ENCODE assay signal across 8 cellular contexts in genomic region chr3:129424185-129424841, GRCh38. TPM values are rescaled to one million over a fixed set of nuclear protein-coding genes. Genes with fewer than 3 reads are reported as not detected.
DNase-seq lines count a peak whose midpoint lies in the region; ATAC-seq, FAIRE-seq and TF ChIP-seq lines count a peak whose summit lies in the region.

No MANE protein-coding gene starts in this region.

- H3K9me3 ChIP-seq in OCI-LY1 (ENCODE audit: low read length) = no peaks in the 10 kb centered on the region
- H3K9me3 ChIP-seq in mesenchymal stem cell (ENCODE audit: control insufficient read depth, low read length) = no peaks in the 10 kb centered on the region
- H3K9me3 ChIP-seq in kidney (ENCODE audit: control insufficient read depth in 1 of 2, low read length in 2 of 2) = no peaks in the 10 kb centered on the region

- H3K4me3 Mint-ChIP-seq in chondrocyte (ENCODE audit: unreplicated experiment) = no peak overlapping the region

- H3K23ac ChIP-seq in mesenchymal stem cell (ENCODE audit: low read length in 2 of 2) = no peak overlapping the region

- H2BK5ac ChIP-seq in mesenchymal stem cell (ENCODE audit: low read depth, low read length, poor library complexity, severe bottlenecking) = no peak overlapping the region

- no peaks in the 10 kb centered on the region for H3K79me1 ChIP-seq in mesenchymal stem cell (replicated peaks; ENCODE audit: low read length, poor library complexity, severe bottlenecking)

- H3K4me3 ChIP-seq in OCI-LY1 (ENCODE audit: low read depth, low read length, poor library complexity, severe bottlenecking) = no peak overlapping the region
- no peak overlapping the region for H3K4me3 ChIP-seq in mesenchymal stem cell (ENCODE audit: insufficient read depth in 1 of 2, low read depth in 1 of 2, low read length in 2 of 2)
- no peak overlapping the region for H3K4me3 ChIP-seq in kidney (ENCODE audit: low read length in 2 of 2)

- no peaks in the 10 kb centered on the region for H3K79me2 ChIP-seq in OCI-LY1 (ENCODE audit: insufficient read depth, low read length)

- H3K27ac ChIP-seq in OCI-LY1 (ENCODE audit: low read depth, low read length, poor library complexity, severe bottlenecking) (no peak overlapping the region), mesenchymal stem cell (ENCODE audit: low read length, poor library complexity, severe bottlenecking) (no peak overlapping the region), kidney (ENCODE audit: low read depth in 2 of 2, low read length in 2 of 2) (no peak overlapping the region)

- no peak overlapping the region for H3K14ac ChIP-seq in mesenchymal stem cell (ENCODE audit: low read length in 2 of 2)

- H3K27me3 Mint-ChIP-seq in chondrocyte (ENCODE audit: low read depth) = no peaks in the 10 kb centered on the region

- no peak for FAIRE-seq in kidney (lab: Jason Lieb, UNC)

- H3K4me2 ChIP-seq in OCI-LY1 (ENCODE audit: low read length) = no peak overlapping the region
- H3K4me2 ChIP-seq in mesenchymal stem cell (ENCODE audit: low read length, poor library complexity, severe bottlenecking) = no peak overlapping the region

- H4K91ac ChIP-seq in mesenchymal stem cell (ENCODE audit: low read length) = no peak overlapping the region

- no peaks in the 10 kb centered on the region for H3K36me3 Mint-ChIP-seq in chondrocyte (ENCODE audit: low read depth)

- H2BK15ac ChIP-seq in mesenchymal stem cell (ENCODE audit: low read depth, poor library complexity, severe bottlenecking) = no peak overlapping the region

- no peak overlapping the region for H3K27ac Mint-ChIP-seq in chondrocyte (ENCODE audit: unreplicated experiment)

- peak overlapping the region in 1 of 2 experiments; percentile 49 for H2BK12ac ChIP-seq in mesenchymal stem cell (ENCODE audit: low read length in 2 of 2)

- peaks cover 16% of the 10 kb centered on the region for H3K4me1 Mint-ChIP-seq in chondrocyte (ENCODE audit: low read depth)

- no peaks in the 10 kb centered on the region for H4K20me1 ChIP-seq in OCI-LY1 (ENCODE audit: insufficient read depth, low read length)

- TF ChIP-seq CTCF in OCI-LY1 (IDR thresholded peaks at IDR 0.05; ENCODE audit: low read length) (no peak), chondrocyte (IDR thresholded peaks at IDR 0.05) (no peak), kidney (IDR thresholded peaks at IDR 0.05; ENCODE audit: borderline replicate concordance, extremely low read depth, insufficient read depth) (no peak)

- DNase-seq in mesenchymal stem cell (peak; percentile 50), chondrocyte (ENCODE audit: low spot score) (no peak), kidney (no peak), C1 segment of cervical spinal cord (lab: John Stamatoyannopoulos, UW) (no peak), AG08396 (ENCODE audit: low spot score) (no peak)

- intact Hi-C loops in kidney (cut with DNase I) = no loop called here

- H3F3A ChIP-seq in OCI-LY1 (ENCODE audit: insufficient read depth, low read length) = 0 out of 2 replicates have a peak, but pooled peaks cover 1% of the 10 kb centered on the region

- H2AK5ac ChIP-seq in mesenchymal stem cell (ENCODE audit: low read length, severe bottlenecking) = no peak overlapping the region

- H4K8ac ChIP-seq in mesenchymal stem cell (ENCODE audit: low read length) = peak overlapping the region; percentile 35

- 97% methylated on average over 2 of the region's 4 CpGs for WGBS in mesenchymal stem cell

- peaks cover 27% of the 10 kb centered on the region for H3K4me1 ChIP-seq in OCI-LY1 (ENCODE audit: insufficient read depth, low read length, severe bottlenecking)
- peaks cover 5% of the 10 kb centered on the region for H3K4me1 ChIP-seq in mesenchymal stem cell (ENCODE audit: control insufficient read depth, insufficient read depth, low read depth, low read length)
- H3K4me1 ChIP-seq in kidney (ENCODE audit: control insufficient read depth in 1 of 2, insufficient read depth in 1 of 2, low read depth in 1 of 2, low read length in 2 of 2) = peaks cover 0 to 12% of the 10 kb centered on the region in 2 donors

- no peak overlapping the region for H2BK120ac ChIP-seq in mesenchymal stem cell (ENCODE audit: low read depth, low read length)

- no peaks in the 10 kb centered on the region for H3K27me3 ChIP-seq in OCI-LY1 (ENCODE audit: insufficient read depth, low read length)
- H3K27me3 ChIP-seq in mesenchymal stem cell (ENCODE audit: control insufficient read depth in 1 of 2, insufficient read depth in 1 of 2, low read length in 2 of 2) = peaks cover 0 to 3% of the 10 kb centered on the region in 2 experiments

- H3K9me3 Mint-ChIP-seq in chondrocyte (ENCODE audit: low read depth) = no peaks in the 10 kb centered on the region

- peak; percentile 57 for ATAC-seq in GM18858 (IDR thresholded peaks at IDR 0.05; ENCODE audit: unreplicated experiment)
- peak; percentile 51 for ATAC-seq in HG02642 (IDR thresholded peaks at IDR 0.05; ENCODE audit: poor library complexity, unreplicated experiment)

- H3K9ac ChIP-seq in OCI-LY1 (ENCODE audit: low read length) (no peak overlapping the region), mesenchymal stem cell (ENCODE audit: low read length) (no peak overlapping the region), kidney (ENCODE audit: low read length in 2 of 2) (no peak overlapping the region)

- 0 out of 2 replicates have a peak overlapping the region, but pooled peaks have one; percentile 26 for H2AFZ ChIP-seq in OCI-LY1 (ENCODE audit: low read length)
- H2AFZ ChIP-seq in mesenchymal stem cell (ENCODE audit: low read depth, low read length) = no peak overlapping the region

- H3K9me2 ChIP-seq in OCI-LY1 (ENCODE audit: low read depth, low read length) = no peaks in the 10 kb centered on the region

- H3K4ac ChIP-seq in mesenchymal stem cell (ENCODE audit: low read depth in 1 of 2, low read length in 2 of 2) = peak overlapping the region in 1 of 2 experiments; percentile 13

- H3K36me3 ChIP-seq in OCI-LY1 (ENCODE audit: insufficient read depth, low read length) = no peaks in the 10 kb centered on the region; the same call in 1 of the 2 replicates
- H3K36me3 ChIP-seq in mesenchymal stem cell (ENCODE audit: control insufficient read depth in 1 of 2, insufficient read depth in 2 of 2, low read depth in 1 of 2, low read length in 2 of 2) = peaks cover under 1% of the 10 kb centered on the region in 2 experiments
- no peaks in the 10 kb centered on the region for H3K36me3 ChIP-seq in kidney (ENCODE audit: control insufficient read depth in 1 of 2, insufficient read depth in 2 of 2, low read length in 2 of 2)

- peak overlapping the region in 1 of 2 experiments; percentile 12 for H3K18ac ChIP-seq in mesenchymal stem cell (ENCODE audit: low read depth in 1 of 2, low read length in 2 of 2)

RNA-seq across cellular contexts. Expression of gene EFCAB12, which starts 4.1 kb away (rescaled TPM):
- polyA plus RNA-seq in mesenchymal stem cell (2013, experiment 1 of 2) = 0.39 TPM
- polyA plus RNA-seq in mesenchymal stem cell (2013, experiment 2 of 2) = 0.42 TPM
- total RNA-seq in chondrocyte (0.10 TPM in 1 of 3 replicates, not detected in the others), kidney (3.5 TPM)
- 1.2 TPM for polyA plus RNA-seq in kidney (ENCODE audit: insufficient read depth, low read depth, low replicate concordance)

RNA-seq across cellular contexts. Expression of gene MBD4, which starts 15.4 kb away (rescaled TPM):
- 32.0 TPM for polyA plus RNA-seq in mesenchymal stem cell (2013, experiment 1 of 2)
- polyA plus RNA-seq in mesenchymal stem cell (2013, experiment 2 of 2) = 31.3 TPM
- total RNA-seq in chondrocyte = 20.0 to 29.5 TPM (median 20.6 TPM) in 3 replicates
- total RNA-seq in kidney = 35.1 TPM
- polyA plus RNA-seq in kidney (ENCODE audit: insufficient read depth, low read depth, low replicate concordance) = 25.4 TPM

RNA-seq across cellular contexts. Expression of gene IFT122, which starts 15.7 kb away (rescaled TPM):
- polyA plus RNA-seq in mesenchymal stem cell (2013, experiment 1 of 2) = 8.0 TPM
- polyA plus RNA-seq in mesenchymal stem cell (2013, experiment 2 of 2) = 8.2 TPM
- total RNA-seq in chondrocyte (16.2 to 29.1 TPM (median 17.5 TPM) in 3 replicates), kidney (59.2 TPM)
- polyA plus RNA-seq in kidney (ENCODE audit: insufficient read depth, low read depth, low replicate concordance) = 18.4 TPM
